In the genomic region with DNA sequence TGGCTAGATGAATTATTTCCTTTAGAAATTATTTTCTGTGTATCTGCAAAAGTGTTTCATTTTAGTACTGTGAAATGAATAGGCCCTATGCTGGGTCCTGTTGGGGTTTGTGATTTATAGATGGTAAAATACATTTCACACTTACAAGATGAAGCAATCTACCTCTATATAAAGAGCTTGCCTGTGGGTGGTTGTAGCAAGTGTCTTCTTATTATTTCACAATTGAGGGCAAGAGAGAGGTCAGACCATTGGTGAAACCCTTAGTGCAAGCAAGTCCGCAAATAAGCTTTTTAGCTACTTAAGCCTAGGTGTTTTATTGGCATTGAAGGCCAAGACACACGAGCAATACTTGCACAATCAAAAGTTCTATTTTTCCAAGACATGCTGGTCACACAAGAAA, we compare ENCODE assay signal across 19 cellular contexts.
"Had no signal": no experiment of that assay in that cellular context is flagged by ENCODE, and none has a peak within 500 bp of the region (broad histone marks: within the 10 kb centered on the region; RNA-seq: fewer than 3 reads in every experiment).

No MANE protein-coding gene starts in this region.

- H3K36me3 ChIP-seq: colonic mucosa, esophagus muscularis mucosa, left ventricle myocardium inferior, transverse colon had no signal

- H3K27ac ChIP-seq: colonic mucosa, esophagus muscularis mucosa, left ventricle myocardium inferior, transverse colon had no signal

- H3K4me3 ChIP-seq: body of pancreas, colonic mucosa, esophagus muscularis mucosa, left ventricle myocardium inferior, transverse colon had no signal

- H3K9me3 ChIP-seq: body of pancreas, colonic mucosa, esophagus muscularis mucosa, left ventricle myocardium inferior, transverse colon had no signal

- H3K27me3 Mint-ChIP-seq: activated B cell treated with CpG ODN at 0.5 μM for 24 hours had no signal

- ATAC-seq: body of pancreas; naive thymus-derived CD8-positive, alpha-beta T cell; stimulated activated naive B cell treated with anti-CD40 and anti-IgM and Interleukin-4, amounts not matched to agents 10 μg/mL and 1 μg/mL and 100 μg/mL, for 72 hours; T-helper 17 cell had no signal

- H3K27ac Mint-ChIP-seq: activated B cell treated with CpG ODN at 0.5 μM for 24 hours; activated CD4-positive, alpha-beta T cell treated with anti-CD3 and anti-CD28 coated beads, Interleukin-2, amount 10 ng/mL, durations not matched to agents 7 days and 5 days; activated naive CD8-positive, alpha-beta T cell; memory B cell; naive thymus-derived CD8-positive, alpha-beta T cell; stimulated activated naive B cell treated with anti-CD40 and anti-IgM and Interleukin-4, amounts not matched to agents 10 μg/mL and 1 μg/mL and 100 μg/mL, for 72 hours; T-helper 17 cell had no signal

- H3K36me3 Mint-ChIP-seq: activated naive CD8-positive, alpha-beta T cell; memory B cell; naive thymus-derived CD8-positive, alpha-beta T cell; stimulated activated naive B cell treated with anti-CD40 and anti-IgM and Interleukin-4, amounts not matched to agents 10 μg/mL and 1 μg/mL and 100 μg/mL, for 72 hours had no signal

- DNase-seq: activated B cell treated with CpG ODN at 0.5 μM for 24 hours; activated CD4-positive, alpha-beta T cell treated with anti-CD3 and anti-CD28 coated beads, Interleukin-2, amount 10 ng/mL, durations not matched to agents 7 days and 5 days; activated gamma-delta T cell treated with Interleukin-2 at 50 U/mL for 16 hours; amygdala; body of pancreas; caudate nucleus; colonic mucosa; hippocampal formation; kidney; left ventricle myocardium inferior; naive thymus-derived CD8-positive, alpha-beta T cell; retina; stimulated activated CD4-positive, alpha-beta T cell treated with anti-CD3 and anti-CD28 coated beads, Interleukin-4, amount 100 ng/mL, for 1 hour; stimulated activated naive B cell treated with anti-CD40 and anti-IgM and Interleukin-4, amounts not matched to agents 10 μg/mL and 1 μg/mL and 100 μg/mL, for 72 hours; T-helper 17 cell; transverse colon had no signal

- H3K4me1 Mint-ChIP-seq: activated CD4-positive, alpha-beta T cell treated with anti-CD3 and anti-CD28 coated beads, Interleukin-2, amount 10 ng/mL, durations not matched to agents 7 days and 5 days; T-helper 17 cell had no signal

- H3K4me3 Mint-ChIP-seq: activated B cell treated with CpG ODN at 0.5 μM for 24 hours; activated CD4-positive, alpha-beta T cell treated with anti-CD3 and anti-CD28 coated beads, Interleukin-2, amount 10 ng/mL, durations not matched to agents 7 days and 5 days; activated naive CD8-positive, alpha-beta T cell; memory B cell; naive thymus-derived CD8-positive, alpha-beta T cell; stimulated activated naive B cell treated with anti-CD40 and anti-IgM and Interleukin-4, amounts not matched to agents 10 μg/mL and 1 μg/mL and 100 μg/mL, for 72 hours; T-helper 17 cell had no signal

- H3K9me3 Mint-ChIP-seq: activated B cell treated with CpG ODN at 0.5 μM for 24 hours; activated CD4-positive, alpha-beta T cell treated with anti-CD3 and anti-CD28 coated beads, Interleukin-2, amount 10 ng/mL, durations not matched to agents 7 days and 5 days; memory B cell; naive thymus-derived CD8-positive, alpha-beta T cell; stimulated activated naive B cell treated with anti-CD40 and anti-IgM and Interleukin-4, amounts not matched to agents 10 μg/mL and 1 μg/mL and 100 μg/mL, for 72 hours had no signal

- H3K27me3 ChIP-seq: body of pancreas, colonic mucosa, esophagus muscularis mucosa, transverse colon had no signal
